ENCODE assay signal across 8 cellular contexts in the genomic region with DNA sequence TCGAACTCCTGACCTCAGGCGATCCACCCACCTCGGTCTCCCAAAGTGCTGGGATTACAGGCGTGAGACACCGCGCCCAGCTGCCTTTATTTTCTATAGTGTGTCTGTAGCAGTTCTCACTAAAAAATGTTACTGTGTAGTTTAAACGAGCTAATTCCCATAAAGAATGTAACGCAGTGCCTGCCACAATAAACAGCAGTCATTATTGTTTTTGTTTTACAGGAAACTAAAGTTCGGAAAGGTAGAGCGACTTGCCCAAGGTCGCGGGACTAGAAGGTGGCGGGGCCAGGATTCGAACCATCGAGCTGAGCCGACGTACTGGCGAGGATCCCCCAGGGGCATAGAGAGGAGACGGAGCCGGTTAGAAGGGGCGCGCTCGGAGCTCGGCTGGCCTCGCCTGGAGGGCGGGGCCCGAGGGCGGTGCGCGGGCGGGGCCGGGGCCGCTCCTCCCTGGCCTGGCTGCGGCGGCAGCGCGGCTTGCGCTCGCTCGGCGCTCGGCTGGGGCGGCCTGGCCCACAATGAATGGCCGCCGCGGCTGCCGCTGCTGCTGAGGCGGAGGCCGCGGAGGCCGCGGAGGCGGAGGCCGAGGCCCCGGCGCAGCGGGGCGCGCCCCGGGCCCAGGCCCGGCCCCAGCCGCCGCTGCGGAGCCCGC. TPM values are rescaled to one million over a fixed set of nuclear protein-coding genes. Genes with fewer than 3 reads are reported as not detected.
DNase-seq lines count a peak whose midpoint lies in the region; ATAC-seq and TF ChIP-seq lines count a peak whose summit lies in the region.

TSS of gene NACC1 (plus strand) at position 493 of the 652 bp plus-strand sequence. CDS start 16,944 bp downstream, outside the sequence.

- H3K27ac Mint-ChIP-seq in naive thymus-derived CD8-positive, alpha-beta T cell, result peak within 1 kb of the TSS; percentile 92 to 98 (median 94)
- peak within 1 kb of the TSS; percentile 98 for H3K27ac Mint-ChIP-seq in stimulated activated naive B cell treated with anti-CD40 and anti-IgM and Interleukin-4, amounts not matched to agents 10 μg/mL and 1 μg/mL and 100 μg/mL, for 72 hours

- H3K4me1 Mint-ChIP-seq in naive thymus-derived CD8-positive, alpha-beta T cell, result peaks cover 26 to 65% (median 61%) of the 10 kb centered on the region in 4 donors
- H3K4me1 Mint-ChIP-seq in stimulated activated naive B cell treated with anti-CD40 and anti-IgM and Interleukin-4, amounts not matched to agents 10 μg/mL and 1 μg/mL and 100 μg/mL, for 72 hours, result peaks cover 41 to 84% of the 10 kb centered on the region in 2 donors

- H3K4me1 ChIP-seq in KMS-11 (ENCODE audit: low read depth, poor library complexity, severe bottlenecking) (peaks cover 17% of the 10 kb centered on the region), fibroblast of lung (ENCODE audit: control insufficient read depth, extremely low read depth, insufficient read depth, low read length) (peaks cover 16% of the 10 kb centered on the region)

- H3K9me3 ChIP-seq in fibroblast of lung (ENCODE audit: control insufficient read depth, insufficient read depth, low read depth, low read length), result no peaks in the 10 kb centered on the region

- in situ Hi-C loops in Caki2 (cut with HindIII; ENCODE audit: low pct_unique_long_range_greater_than_20kb, low sequenced_read_pairs), result no loop called here

- H2AFZ ChIP-seq in KMS-11 (ENCODE audit: low read depth), result peak within 1 kb of the TSS; percentile 75
- H2AFZ ChIP-seq in fibroblast of lung (ENCODE audit: low read length), result peak within 1 kb of the TSS; percentile 72

- no peaks in the 10 kb centered on the region for H3K27me3 Mint-ChIP-seq in naive thymus-derived CD8-positive, alpha-beta T cell
- H3K27me3 Mint-ChIP-seq in stimulated activated naive B cell treated with anti-CD40 and anti-IgM and Interleukin-4, amounts not matched to agents 10 μg/mL and 1 μg/mL and 100 μg/mL, for 72 hours, result no peaks in the 10 kb centered on the region

- H4K20me1 ChIP-seq in KMS-11 (ENCODE audit: insufficient read depth), result peaks cover 4% of the 10 kb centered on the region; the same call in 1 of the 2 replicates
- H4K20me1 ChIP-seq in fibroblast of lung (ENCODE audit: control insufficient read depth, extremely low read depth, insufficient read depth, low read length), result peaks cover 1% of the 10 kb centered on the region

- no peak for TF ChIP-seq CTCF in KMS-11 (conservative IDR thresholded peaks at IDR 0.05; ENCODE audit: low read depth, low read length)
- TF ChIP-seq CTCF in fibroblast of lung (conservative IDR thresholded peaks at IDR 0.05 in 1 of 2, IDR thresholded peaks at IDR 0.05 in 1 of 2; ENCODE audit: low read depth in 1 of 2, low read length in 2 of 2), result no peak

- H3K36me3 Mint-ChIP-seq in naive thymus-derived CD8-positive, alpha-beta T cell, result peaks cover 0 to 13% (median 0%) of the 10 kb centered on the region in 3 donors
- peaks cover 16 to 47% of the 10 kb centered on the region in 2 donors for H3K36me3 Mint-ChIP-seq in stimulated activated naive B cell treated with anti-CD40 and anti-IgM and Interleukin-4, amounts not matched to agents 10 μg/mL and 1 μg/mL and 100 μg/mL, for 72 hours

- H3K9me3 Mint-ChIP-seq in naive thymus-derived CD8-positive, alpha-beta T cell, result no peaks in the 10 kb centered on the region
- H3K9me3 Mint-ChIP-seq in stimulated activated naive B cell treated with anti-CD40 and anti-IgM and Interleukin-4, amounts not matched to agents 10 μg/mL and 1 μg/mL and 100 μg/mL, for 72 hours, result no peaks in the 10 kb centered on the region

- H3K4me2 ChIP-seq in KMS-11 (peak within 1 kb of the TSS; percentile 76), fibroblast of lung (ENCODE audit: extremely low read depth, insufficient read depth, low read length) (peak within 1 kb of the TSS; percentile 91)

- peak within 1 kb of the TSS; percentile 90 for H3K9ac ChIP-seq in KMS-11
- peak within 1 kb of the TSS; percentile 86 for H3K9ac ChIP-seq in fibroblast of lung (ENCODE audit: insufficient read depth, low read length)

- DNase-seq in Caki2 (ENCODE audit: low read depth) (peak; percentile 83), RPMI7951 (ENCODE audit: low read depth) (peak; percentile 89), fibroblast of lung (ENCODE audit: low read depth in 2 of 2) (peak; percentile 84 to 86)
- peak; percentile 76 to 88 for DNase-seq in activated T-helper 1 cell treated with anti-CD3 and anti-CD28 coated beads, Interleukin-2, amount 50 U/mL, for 16 hours (ENCODE audit: low read depth in 1 of 2, low spot score in 1 of 2)
- peak; percentile 83 to 92 (median 88) for DNase-seq in naive thymus-derived CD8-positive, alpha-beta T cell
- peak; percentile 92 for DNase-seq in stimulated activated naive B cell treated with anti-CD40 and anti-IgM and Interleukin-4, amounts not matched to agents 10 μg/mL and 1 μg/mL and 100 μg/mL, for 72 hours

- peaks cover 62% of the 10 kb centered on the region for H3K79me2 ChIP-seq in KMS-11 (ENCODE audit: insufficient read depth, low read depth)
- H3K79me2 ChIP-seq in fibroblast of lung (ENCODE audit: control insufficient read depth, insufficient read depth, low read length), result peaks cover 58% of the 10 kb centered on the region

- POLR2A ChIA-PET in naive thymus-derived CD8-positive, alpha-beta T cell (lab: Charles Lee), result interaction anchor here (0.5 to 5.4 kb wide), 19 partner anchors 11 to 1307 kb away, joined by 3 to 68 read pairs (median 5); partner anchors contain the start of genes IER2, LYL1, RAD23A and STX10

- peak; percentile 48 for ATAC-seq in GM21529 (IDR thresholded peaks at IDR 0.05; ENCODE audit: unreplicated experiment)
- ATAC-seq in naive thymus-derived CD8-positive, alpha-beta T cell, result peak; percentile 76 to 83
- ATAC-seq in stimulated activated naive B cell treated with anti-CD40 and anti-IgM and Interleukin-4, amounts not matched to agents 10 μg/mL and 1 μg/mL and 100 μg/mL, for 72 hours (replicated peaks), result peak; percentile 81 to 85

- peak within 1 kb of the TSS; percentile 86 to 99 (median 98) for H3K4me3 Mint-ChIP-seq in naive thymus-derived CD8-positive, alpha-beta T cell
- H3K4me3 Mint-ChIP-seq in stimulated activated naive B cell treated with anti-CD40 and anti-IgM and Interleukin-4, amounts not matched to agents 10 μg/mL and 1 μg/mL and 100 μg/mL, for 72 hours, result peak within 1 kb of the TSS; percentile 97 to 99

- H3K27me3 ChIP-seq in KMS-11 (ENCODE audit: insufficient read depth, low read depth) (no peaks in the 10 kb centered on the region), fibroblast of lung (ENCODE audit: control insufficient read depth, insufficient read depth, low read length) (no peaks in the 10 kb centered on the region)

- no peaks in the 10 kb centered on the region for H3K36me3 ChIP-seq in KMS-11 (ENCODE audit: insufficient read depth)
- H3K36me3 ChIP-seq in fibroblast of lung (ENCODE audit: control insufficient read depth, insufficient read depth, low read length), result peaks cover 4% of the 10 kb centered on the region

- no peak within 1 kb of the TSS for H3K4me3 ChIP-seq in KMS-11 (IDR thresholded peaks at IDR 0.05; ENCODE audit: insufficient read depth, low read depth, low read length)
- peak within 1 kb of the TSS; percentile 83 to 97 (median 92) for H3K4me3 ChIP-seq in fibroblast of lung (replicated peaks in 1 of 4; ENCODE audit: control extremely low read depth in 1 of 4, insufficient read depth in 1 of 4, low read depth in 3 of 4, low read length in 4 of 4)

- H3K27ac ChIP-seq in KMS-11 (peak within 1 kb of the TSS; percentile 75), fibroblast of lung (ENCODE audit: insufficient read depth, low read length) (peak within 1 kb of the TSS; percentile 74)

RNA-seq across cellular contexts. Expression of gene NACC1, which starts in this region (rescaled TPM):
- total RNA-seq in Caki2 (2014; rRNA removed; shearing (Covaris generic); ENCODE audit: low replicate concordance), result 59.3 and 86.8 TPM in 2 replicates
- 27.9 and 28.0 TPM in 2 replicates for total RNA-seq in RPMI7951 (2014; rRNA removed; shearing (Covaris generic))
- 24.7 and 31.9 TPM in 2 replicates for total RNA-seq in fibroblast of lung
- polyA plus RNA-seq in fibroblast of lung, result 33.5 and 64.7 TPM in 2 replicates
- polyA plus RNA-seq in fibroblast of lung (2012), result 38.6 and 61.6 TPM in 2 replicates
- 78.1 and 116 TPM in 2 replicates for polyA minus RNA-seq in fibroblast of lung (ENCODE audit: low replicate concordance)
- total RNA-seq in naive thymus-derived CD8-positive, alpha-beta T cell, result 10 to 100 TPM; 24.5 to 25.7 TPM
- 1 to 10 TPM; 1.4 to 3.4 (median 1.9) TPM for polyA plus RNA-seq in naive thymus-derived CD8-positive, alpha-beta T cell

Comparison
In these comparisons a context has a peak if more than half of its experiments do, and no peak if none do; other contexts are left out.
1. RNA of gene NACC1 (polyA plus RNA-seq): 33.5 to 64.7 TPM in fibroblast of lung; 1.4 to 3.4 TPM in naive thymus-derived CD8-positive, alpha-beta T cell; every median in the first group is over 4 times any median in the second.
2. Peak in every context shown above with its lines, with median percentiles within 50 percentile points of each other: DNase-seq and ATAC-seq.